In the genomic region with DNA sequence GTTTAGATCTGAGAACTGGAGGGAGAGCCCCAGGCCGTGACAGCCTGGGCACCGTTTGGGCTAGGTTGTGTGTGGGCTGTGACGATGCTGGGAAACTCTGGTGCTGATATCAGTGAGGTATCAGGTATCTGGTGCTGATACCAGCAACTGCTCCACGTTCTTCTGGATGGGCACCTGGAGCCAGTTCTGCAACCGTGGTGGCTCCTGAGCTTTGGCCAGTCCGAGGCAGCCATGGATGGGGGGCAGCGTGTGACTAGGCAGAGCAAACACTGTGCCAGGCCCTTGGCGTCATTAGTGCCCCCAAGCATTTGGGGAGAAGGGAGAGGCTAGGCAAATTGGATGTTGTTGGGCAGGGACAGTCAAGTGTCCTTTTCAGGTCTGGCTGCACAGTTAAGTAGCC, we compare ENCODE assay signal across 8 cellular contexts. TPM values are rescaled to one million over a fixed set of nuclear protein-coding genes. Genes with fewer than 3 reads are reported as not detected.
A peak's percentile ranks its signal among the peaks of the same experiment; 100 is the strongest.
DNase-seq lines count a peak whose midpoint lies in the region; ATAC-seq and TF ChIP-seq lines count a peak whose summit lies in the region.

No MANE protein-coding gene starts in this region.

- no peaks in the 10 kb centered on the region for H3K36me3 ChIP-seq in Peyer's patch

- no peaks in the 10 kb centered on the region for H3K27me3 ChIP-seq in Peyer's patch

- H3K4me3 ChIP-seq in GM12864 (ENCODE audit: low read depth, low read length) = peak overlapping the region; percentile 80
- H3K4me3 ChIP-seq in Peyer's patch = peak overlapping the region; percentile 59 to 83 (median 72)
- H3K4me3 ChIP-seq in epithelial cell of proximal tubule (ENCODE audit: low read depth, low read length) = peak overlapping the region; percentile 74

- ATAC-seq in HG03139 (IDR thresholded peaks at IDR 0.05; ENCODE audit: unreplicated experiment) (no peak), GM19452 (IDR thresholded peaks at IDR 0.05; ENCODE audit: unreplicated experiment) (no peak)

- TF ChIP-seq CTCF in GM12864 (IDR thresholded peaks at IDR 0.05; ENCODE audit: low read depth, low read length, missing control alignments) = no peak
- no peak for TF ChIP-seq CTCF in Peyer's patch (IDR thresholded peaks at IDR 0.05)
- TF ChIP-seq CTCF in epithelial cell of proximal tubule (conservative IDR thresholded peaks at IDR 0.05; ENCODE audit: low read depth, low read length) = no peak

- intact Hi-C loops in posterior vena cava (cut with DNase I) = no loop called here

- H3K27ac ChIP-seq in Peyer's patch = peak overlapping the region; percentile 55 to 77 (median 72)

- no peak for TF ChIP-seq POLR2A in Peyer's patch (IDR thresholded peaks at IDR 0.05)

- peaks cover 0 to 18% (median 8%) of the 10 kb centered on the region in 4 donors for H3K4me1 ChIP-seq in Peyer's patch

- no peak for DNase-seq in GM12864 (ENCODE audit: low read depth)
- DNase-seq in Peyer's patch = no peak
- DNase-seq in epithelial cell of proximal tubule (ENCODE audit: low read depth) = no peak
- peak; percentile 42 for DNase-seq in posterior vena cava (ENCODE audit: low spot score)
- DNase-seq in NCI-H2227 (lab: John Stamatoyannopoulos, UW; ENCODE audit: unreplicated experiment) = no peak
- no peak for DNase-seq in SKM-1 (lab: John Stamatoyannopoulos, UW; ENCODE audit: unreplicated experiment)

- peaks cover 0 to 6% (median under 1%) of the 10 kb centered on the region in 4 donors for H3K9me3 ChIP-seq in Peyer's patch

RNA-seq across cellular contexts. Expression of a gene that starts 57.9 kb away (rescaled TPM):
- total RNA-seq in Peyer's patch = 1 to 10 TPM in 3 of 4 donors, under 1 TPM in 1; 0.35 to 4.7 (median 3.1) TPM
- total RNA-seq in epithelial cell of proximal tubule = 0.07 and 0.12 TPM in 2 replicates
- 10 to 100 TPM; 10.9 to 12.0 TPM for total RNA-seq in posterior vena cava
